Comparison of ENCODE assay signal across 1 cellular context in genomic region chr4:47686294-47686872, GRCh38.
A peak's percentile ranks its signal among the peaks of the same experiment; 100 is the strongest.
TF ChIP-seq lines count a peak whose summit lies in the region.

No MANE protein-coding gene starts in this region.

TF ChIP-seq in HepG2, 621 proteins besides CTCF, POLR2A, EP300 and RAD21 (continued from another document):
- TF ChIP-seq TEF (CRISPR knock-in tag; IDR thresholded peaks at IDR 0.05) (no peak), MAFF (IDR thresholded peaks at IDR 0.05; ENCODE audit: low read depth, low read length) (0 out of 2 replicates have a peak, but pooled peaks have one; percentile 5), SMC3 (IDR thresholded peaks at IDR 0.05; ENCODE audit: low read length) (peak; percentile 93), ZNF510 (CRISPR knock-in tag; IDR thresholded peaks at IDR 0.05; ENCODE audit: low read depth) (no peak), NCOA2 (CRISPR knock-in tag; IDR thresholded peaks at IDR 0.05) (no peak), ZNF331 (CRISPR knock-in tag; IDR thresholded peaks at IDR 0.05) (peak; percentile 20; the same call in 1 of the 2 replicates), U2AF2 (IDR thresholded peaks at IDR 0.05; ENCODE audit: low read depth, low read length) (no peak)
- TF ChIP-seq, protein P1, sequence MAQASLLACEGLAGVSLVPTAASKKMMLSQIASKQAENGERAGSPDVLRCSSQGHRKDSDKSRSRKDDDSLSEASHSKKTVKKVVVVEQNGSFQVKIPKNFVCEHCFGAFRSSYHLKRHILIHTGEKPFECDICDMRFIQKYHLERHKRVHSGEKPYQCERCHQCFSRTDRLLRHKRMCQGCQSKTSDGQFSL (CRISPR knock-in tag; IDR thresholded peaks at IDR 0.05) = peak; percentile 100
